12 cellular contexts compared by ENCODE assay signal in genomic region chr19:43021629-43022028, GRCh38. TPM values are rescaled to one million over a fixed set of nuclear protein-coding genes. Genes with fewer than 3 reads are reported as not detected.
DNase-seq lines count a peak whose midpoint lies in the region; FAIRE-seq and TF ChIP-seq lines count a peak whose summit lies in the region.
"Not testable (repeated sequence)": the region's sequence is repeated elsewhere in the genome, so short reads cannot be mapped to it uniquely, and the experiment has no call there.
"Had no signal": no experiment of that assay in that cellular context is flagged by ENCODE, and none has a peak within 500 bp of the region (broad histone marks: within the 10 kb centered on the region; RNA-seq: fewer than 3 reads in every experiment).

No MANE protein-coding gene starts in this region.

- not testable (repeated sequence) for H3K9me3 ChIP-seq in SJCRH30 (replicated peaks)

- H3K27ac ChIP-seq in SJCRH30, result peak overlapping the region; percentile 53

- peak; percentile 82 for DNase-seq in AG08395 (ENCODE audit: low spot score)
- peak; percentile 66 for DNase-seq in GM03348 (ENCODE audit: low spot score)
- peak; percentile 61 for DNase-seq in HTR-8/SVneo (ENCODE audit: insufficient read length, low spot score)
- peak; percentile 7 to 14 for DNase-seq in SJCRH30
- peak; percentile 77 for DNase-seq in astrocyte of the hippocampus (ENCODE audit: low read depth, low spot score)
- peak; percentile 69 for DNase-seq in epithelial cell of proximal tubule (ENCODE audit: low read depth)
- DNase-seq in iris pigment epithelial cell (ENCODE audit: low read depth), result peak; percentile 89
- DNase-seq in retinal pigment epithelial cell (ENCODE audit: low read depth), result peak; percentile 98

- H3K4me3 ChIP-seq in SJCRH30; epithelial cell of proximal tubule (ENCODE audit: low read depth, low read length); retinal pigment epithelial cell (ENCODE audit: low read length): not testable (repeated sequence)

- not testable (repeated sequence) for TF ChIP-seq CTCF in epithelial cell of proximal tubule (conservative IDR thresholded peaks at IDR 0.05; ENCODE audit: low read depth, low read length); retinal pigment epithelial cell (conservative IDR thresholded peaks at IDR 0.05; ENCODE audit: low read depth, low read length)

- not testable (repeated sequence) for H3K36me3 ChIP-seq in SJCRH30

- not testable (repeated sequence) for H3K27me3 ChIP-seq in SJCRH30

- peak; percentile 78 for FAIRE-seq in HTR-8/SVneo (lab: Jason Lieb, UNC)

- H3K4me1 ChIP-seq in SJCRH30, result not testable (repeated sequence)

RNA-seq across cellular contexts. Expression of gene PSG11, which starts 4.6 kb away (rescaled TPM):
- total RNA-seq in SJCRH30 (2014; rRNA removed; shearing (Covaris generic)), result not detected in 2 replicates
- total RNA-seq in epithelial cell of proximal tubule, result not detected in 2 replicates
- total RNA-seq: endodermal cell, left colon, mesothelial cell of epicardium, thoracic aorta had no signal

Comparison
In these comparisons a context has a peak if more than half of its experiments do, and no peak if none do; other contexts are left out.
1. DNase-seq: peak in every context shown above with its lines; median percentile 98 in retinal pigment epithelial cell; 89 in iris pigment epithelial cell; 82 in AG08395; 77 in astrocyte of the hippocampus; 69 in epithelial cell of proximal tubule; 66 in GM03348; 61 in HTR-8/SVneo; 10 in SJCRH30.